ENCODE assay signal across 12 cellular contexts in genomic region chr17:2403044-2403443, GRCh38. TPM values are rescaled to one million over a fixed set of nuclear protein-coding genes. Genes with fewer than 3 reads are reported as not detected.
A peak's percentile ranks its signal among the peaks of the same experiment; 100 is the strongest.
DNase-seq lines count a peak whose midpoint lies in the region; TF ChIP-seq lines count a peak whose summit lies in the region.
"Had no signal": no experiment of that assay in that cellular context is flagged by ENCODE, and none has a peak within 500 bp of the region (broad histone marks: within the 10 kb centered on the region; RNA-seq: fewer than 3 reads in every experiment).

No MANE protein-coding gene starts in this region.

- peaks cover 63% of the 10 kb centered on the region for H3K36me3 Mint-ChIP-seq in Calu3 (ENCODE audit: insufficient read depth, unreplicated experiment)

- H3K9ac ChIP-seq in OCI-LY1 (ENCODE audit: low read length) (peak overlapping the region; percentile 87; the same call in 1 of the 2 replicates), skeletal muscle satellite cell (ENCODE audit: low read depth, low read length) (no peak overlapping the region)

- no peak for DNase-seq in Calu3
- DNase-seq in HK-2 (ENCODE audit: unreplicated experiment) = no peak
- DNase-seq in ureter (ENCODE audit: low spot score) = no peak
- no peak for DNase-seq in occipital lobe (lab: John Stamatoyannopoulos, UW)
- DNase-seq: activated T-cell treated with anti-CD3 and anti-CD28 coated beads, Interleukin-2, amount 50 U/mL, for 1 hour; cortex of kidney; EL; NCI-H526; stimulated activated CD4-positive, alpha-beta T cell treated with anti-CD3 and anti-CD28 coated beads, Interleukin-1b, Interleukin-23, amount 100 ng/mL, for 48 hours had no signal

- no peaks in the 10 kb centered on the region for H3K9me3 Mint-ChIP-seq in Calu3 (ENCODE audit: low read depth, unreplicated experiment)

- no peak for TF ChIP-seq CTCF in Calu3 (IDR thresholded peaks at IDR 0.05; ENCODE audit: unreplicated experiment)
- no peak for TF ChIP-seq CTCF in OCI-LY1 (IDR thresholded peaks at IDR 0.05; ENCODE audit: low read length)

- 94 to 95% methylated on average over 4 of the region's 4 CpGs for WGBS in esophagus, 2 donors

- CTCF ChIA-PET in Calu3 (lab: Charles Lee) = no interaction called here

- H3F3A ChIP-seq in OCI-LY1 (ENCODE audit: insufficient read depth, low read length) = no peaks in the 10 kb centered on the region; the same call in 1 of the 2 replicates

- no TSS peak for BruUV-seq in Calu3 (replicated peaks; lab: Mats Ljungman, UMichigan)

- H3K27me3 Mint-ChIP-seq in Calu3 (ENCODE audit: unreplicated experiment) = no peaks in the 10 kb centered on the region

- H3K27me3 ChIP-seq in OCI-LY1 (ENCODE audit: insufficient read depth, low read length) (no peaks in the 10 kb centered on the region), esophagus (ENCODE audit: control insufficient read depth in 1 of 2, insufficient read depth in 2 of 2, low read length in 2 of 2) (no peaks in the 10 kb centered on the region), skeletal muscle satellite cell (ENCODE audit: control insufficient read depth, insufficient read depth, low read length) (no peaks in the 10 kb centered on the region)

- no peaks in the 10 kb centered on the region for H4K20me1 ChIP-seq in OCI-LY1 (ENCODE audit: insufficient read depth, low read length)

- H3K36me3 ChIP-seq in OCI-LY1 (ENCODE audit: insufficient read depth, low read length) (no peaks in the 10 kb centered on the region), esophagus (ENCODE audit: control insufficient read depth in 2 of 2, insufficient read depth in 2 of 2, low read length in 1 of 2) (no peaks in the 10 kb centered on the region), skeletal muscle satellite cell (ENCODE audit: insufficient read depth, low read length) (no peaks in the 10 kb centered on the region)

- peak overlapping the region; percentile 96; the same call in 1 of the 2 replicates for H3K4me2 ChIP-seq in OCI-LY1 (ENCODE audit: low read length)
- peak overlapping the region; percentile 99 for H3K4me2 ChIP-seq in skeletal muscle satellite cell (ENCODE audit: low read length)

- H3K4me1 ChIP-seq in OCI-LY1 (ENCODE audit: insufficient read depth, low read length, severe bottlenecking) (peaks cover 21% of the 10 kb centered on the region), esophagus (ENCODE audit: control insufficient read depth in 2 of 2, insufficient read depth in 2 of 2, low read length in 1 of 2) (peaks cover 8 to 14% of the 10 kb centered on the region in 2 donors), skeletal muscle satellite cell (ENCODE audit: control insufficient read depth, insufficient read depth, low read length) (peaks cover 67% of the 10 kb centered on the region)

- H2AFZ ChIP-seq in OCI-LY1 (ENCODE audit: low read length) = no peak overlapping the region

- no peaks in the 10 kb centered on the region for H3K79me2 ChIP-seq in OCI-LY1 (ENCODE audit: insufficient read depth, low read length)

- H3K9me3 ChIP-seq in OCI-LY1 (ENCODE audit: low read length) (no peaks in the 10 kb centered on the region), esophagus (ENCODE audit: control insufficient read depth in 2 of 2, insufficient read depth in 1 of 2, low read depth in 1 of 2, low read length in 1 of 2) (no peaks in the 10 kb centered on the region), skeletal muscle satellite cell (replicated peaks; ENCODE audit: low read length) (no peaks in the 10 kb centered on the region)

- intact Hi-C loops in Calu3 (cut with micrococcal nuclease; ENCODE audit: unreplicated experiment) = no loop called here

- H3K9me2 ChIP-seq in OCI-LY1 (ENCODE audit: low read depth, low read length) = no peaks in the 10 kb centered on the region

- H3K4me1 Mint-ChIP-seq in Calu3 (ENCODE audit: low read depth, unreplicated experiment) = peaks cover 38% of the 10 kb centered on the region

- peak overlapping the region; percentile 73 for H3K27ac ChIP-seq in OCI-LY1 (ENCODE audit: low read depth, low read length, poor library complexity, severe bottlenecking)
- peak overlapping the region; percentile 98 to 100 for H3K27ac ChIP-seq in esophagus (ENCODE audit: low read depth in 2 of 2, low read length in 1 of 2)

- H3K27ac Mint-ChIP-seq in Calu3 (ENCODE audit: unreplicated experiment) = no peak overlapping the region

- H3K4me3 Mint-ChIP-seq in Calu3 (ENCODE audit: low read depth, unreplicated experiment) = peak overlapping the region; percentile 94

- H3K4me3 ChIP-seq in OCI-LY1 (ENCODE audit: low read depth, low read length, poor library complexity, severe bottlenecking) (no peak overlapping the region), esophagus (ENCODE audit: low read depth in 1 of 2, low read length in 2 of 2) (no peak overlapping the region), skeletal muscle satellite cell (ENCODE audit: low read length) (no peak overlapping the region)

RNA-seq across cellular contexts. Expression of gene MNT, which starts 2.2 kb away (rescaled TPM):
- 32.1 and 34.8 TPM in 2 replicates for total RNA-seq in Calu3 (2022)
- 10 to 100 TPM in 1 of 2 donors, 1 to 10 TPM in 1; 9.9 to 14.6 TPM for polyA plus RNA-seq in esophagus
- 6.1 and 7.6 TPM in 2 replicates for total RNA-seq in skeletal muscle satellite cell (2012; rRNA removed)
- 47.4 TPM for total RNA-seq in ureter
- total RNA-seq in occipital lobe = 7.6 TPM
